Comparison of ENCODE assay signal across 23 cellular contexts in genomic region chr6:1091905-1092304, GRCh38.
DNase-seq lines count a peak whose midpoint lies in the region; ATAC-seq and TF ChIP-seq lines count a peak whose summit lies in the region.
"Had no signal": no experiment of that assay in that cellular context is flagged by ENCODE, and none has a peak within 500 bp of the region (broad histone marks: within the 10 kb centered on the region; RNA-seq: fewer than 3 reads in every experiment).

No MANE protein-coding gene starts in this region.

- no peak for TF ChIP-seq CTCF in colonic mucosa (IDR thresholded peaks at IDR 0.05)

- no peak overlapping the region for H3K9ac ChIP-seq in colonic mucosa (ENCODE audit: low read depth in 2 of 2, low read length in 2 of 2)

- no peaks in the 10 kb centered on the region for H3K36me3 Mint-ChIP-seq in effector memory CD8-positive, alpha-beta T cell (ENCODE audit: insufficient read depth)
- H3K36me3 Mint-ChIP-seq: CD8-positive, alpha-beta memory T cell had no signal

- no peak for ATAC-seq in effector memory CD8-positive, alpha-beta T cell (replicated peaks)
- ATAC-seq: HepG2 had no signal

- no peak overlapping the region for H3K4me3 Mint-ChIP-seq in effector memory CD8-positive, alpha-beta T cell
- H3K4me3 Mint-ChIP-seq: CD8-positive, alpha-beta memory T cell; H9 had no signal

- H3K27ac Mint-ChIP-seq in effector memory CD8-positive, alpha-beta T cell, result no peak overlapping the region
- H3K27ac Mint-ChIP-seq: CD8-positive, alpha-beta memory T cell; H9 had no signal

- peaks cover 0 to 3% of the 10 kb centered on the region in 2 donors for H3K9me3 Mint-ChIP-seq in effector memory CD8-positive, alpha-beta T cell
- H3K9me3 Mint-ChIP-seq: H9 had no signal

- DNase-seq in EH (ENCODE audit: low read depth) (peak; percentile 32), HEK293T (ENCODE audit: extremely low spot score) (no peak), colonic mucosa (peak; percentile 27), islet precursor cell (peak; percentile 13), Kasumi-1 (lab: John Stamatoyannopoulos, UW) (no peak), RKO (ENCODE audit: low spot score) (no peak), SIG-M5 (lab: John Stamatoyannopoulos, UW) (no peak)
- no peak for DNase-seq in effector memory CD8-positive, alpha-beta T cell
- DNase-seq: C1 segment of cervical spinal cord; CD8-positive, alpha-beta memory T cell; DMS79 treated with DMSO at 0.1 percent for 48 hours; H9; KBM-7; NCI-H1092; NCI-H1436 treated with DMSO at 0.1 percent for 48 hours; NCI-H2081; NCI-H2171 treated with DMSO at 0.1 percent for 48 hours; NCI-H446; NCI-H526 treated with DMSO at 0.1 percent for 48 hours; RPMI8226; SHP77 treated with DMSO at 0.1 percent for 48 hours; T-helper 1 cell had no signal

- CTCF ChIA-PET in HEK293T (lab: Yijun Ruan, JAX), result no interaction called here

- H3K4me3 ChIP-seq in colonic mucosa, result no peak overlapping the region

- H3K27me3 Mint-ChIP-seq in effector memory CD8-positive, alpha-beta T cell, result peaks cover 27 to 39% of the 10 kb centered on the region in 2 donors

- POLR2A ChIA-PET in HEK293T (lab: Yijun Ruan, JAX), result no interaction called here

- H3K27ac ChIP-seq in colonic mucosa, result no peak overlapping the region

- intact Hi-C loops in colonic mucosa (cut with DNase I), result no loop called here

- no peaks in the 10 kb centered on the region for H3K36me3 ChIP-seq in colonic mucosa

- no peaks in the 10 kb centered on the region for H3K4me1 ChIP-seq in colonic mucosa

- H3K4me1 Mint-ChIP-seq in effector memory CD8-positive, alpha-beta T cell (ENCODE audit: low read depth in 2 of 2), result no peaks in the 10 kb centered on the region
- H3K4me1 Mint-ChIP-seq: CD8-positive, alpha-beta memory T cell; H9 had no signal

- H3K9me3 ChIP-seq in colonic mucosa, result no peaks in the 10 kb centered on the region

- no peaks in the 10 kb centered on the region for H3K27me3 ChIP-seq in colonic mucosa

TF ChIP-seq in HEK293T, 16 proteins besides CTCF, POLR2A, EP300 and RAD21:
- TF ChIP-seq FOXA1 (IDR thresholded peaks at IDR 0.05) (no peak), PKNOX1 (IDR thresholded peaks at IDR 0.05) (peak; percentile 66), LEF1 (IDR thresholded peaks at IDR 0.05; ENCODE audit: borderline replicate concordance) (no peak), NFRKB (IDR thresholded peaks at IDR 0.05) (no peak)

Comparison
In these comparisons a context has a peak if more than half of its experiments do, and no peak if none do; other contexts are left out.
1. DNase-seq: peak in EH (single experiment), colonic mucosa (single experiment) and islet precursor cell (single experiment); none in HEK293T (single experiment), Kasumi-1 (0 of 2), RKO (single experiment), effector memory CD8-positive, alpha-beta T cell (0 of 3) and SIG-M5 (single experiment).